In genomic region chr2:207625014-207625755, GRCh38 we compare ENCODE assay signal across 1 cellular context.
TF ChIP-seq lines count a peak whose summit lies in the region.

Gene METTL21A, minus strand, starts transcription at chr2:207625394. Its CDS starts 1,019 bp downstream, at chr2:207624375.

TF ChIP-seq in HepG2, 621 proteins besides CTCF, POLR2A, EP300 and RAD21 (continued from another document and continues in another):
- TF ChIP-seq GMEB2 (CRISPR knock-in tag; IDR thresholded peaks at IDR 0.05; ENCODE audit: low read depth) (peak; percentile 76), ZBTB33 (CRISPR knock-in tag; IDR thresholded peaks at IDR 0.05) (no peak; the same call in none of the 2 replicates), ZBTB7B (CRISPR knock-in tag; IDR thresholded peaks at IDR 0.05) (no peak; the same call in 1 of the 2 replicates), ZNF556 (CRISPR knock-in tag; IDR thresholded peaks at IDR 0.05; ENCODE audit: borderline replicate concordance) (peak; percentile 89), FOXC1 (CRISPR knock-in tag; IDR thresholded peaks at IDR 0.05; ENCODE audit: borderline replicate concordance) (peak; percentile 95; the same call in 1 of the 2 replicates), THAP9 (CRISPR knock-in tag; IDR thresholded peaks at IDR 0.05; ENCODE audit: borderline replicate concordance) (peak; percentile 87; the same call in 1 of the 2 replicates), NFE2 (CRISPR knock-in tag; IDR thresholded peaks at IDR 0.05) (no peak), ZNF235 (CRISPR knock-in tag; IDR thresholded peaks at IDR 0.05; ENCODE audit: borderline replicate concordance) (peak; percentile 3; the same call in 1 of the 2 replicates), ZNF639 (CRISPR knock-in tag; conservative IDR thresholded peaks at IDR 0.05) (peak; percentile 100), BATF2 (CRISPR knock-in tag; IDR thresholded peaks at IDR 0.05) (no peak), ZNF30 (CRISPR knock-in tag; IDR thresholded peaks at IDR 0.05) (no peak), BCL6 (CRISPR knock-in tag; IDR thresholded peaks at IDR 0.05) (peak; percentile 63; the same call in 1 of the 2 replicates), SOX6 (IDR thresholded peaks at IDR 0.05) (no peak), SOX6 (CRISPR knock-in tag; IDR thresholded peaks at IDR 0.05) (no peak; the same call in 1 of the 2 replicates), TBP (CRISPR knock-in tag; IDR thresholded peaks at IDR 0.05) (0 out of 2 replicates have a peak, but pooled peaks have one; percentile 83), KDM5B (CRISPR knock-in tag; IDR thresholded peaks at IDR 0.05; ENCODE audit: borderline replicate concordance) (peak; percentile 71), MATR3 (CRISPR knock-in tag; IDR thresholded peaks at IDR 0.05) (no peak), RBM39 (IDR thresholded peaks at IDR 0.05; ENCODE audit: low read depth, low read length, poor library complexity, severe bottlenecking) (peak; percentile 88), TAF15 (IDR thresholded peaks at IDR 0.05; ENCODE audit: low read depth, low read length, poor library complexity, severe bottlenecking) (peak; percentile 64), PLSCR1 (CRISPR knock-in tag; IDR thresholded peaks at IDR 0.05; ENCODE audit: borderline replicate concordance) (0 out of 2 replicates have a peak, but pooled peaks have one; percentile 71), CAMTA2 (CRISPR knock-in tag; IDR thresholded peaks at IDR 0.05; ENCODE audit: borderline replicate concordance) (no peak), RARG (CRISPR knock-in tag; IDR thresholded peaks at IDR 0.05; ENCODE audit: low read depth) (no peak), ZSCAN29 (CRISPR knock-in tag; conservative IDR thresholded peaks at IDR 0.05) (peak; percentile 100), ZSCAN22 (CRISPR knock-in tag; IDR thresholded peaks at IDR 0.05) (no peak), SRF (IDR thresholded peaks at IDR 0.05; ENCODE audit: low read depth, low read length) (0 out of 2 replicates have a peak, but pooled peaks have one; percentile 8), ZGPAT (CRISPR knock-in tag; IDR thresholded peaks at IDR 0.05) (peak; percentile 93), ZNF263 (CRISPR knock-in tag; IDR thresholded peaks at IDR 0.05) (no peak; the same call in 1 of the 2 replicates), MED8 (CRISPR knock-in tag; IDR thresholded peaks at IDR 0.05; ENCODE audit: insufficient replicate concordance) (no peak), ZNF326 (CRISPR knock-in tag; IDR thresholded peaks at IDR 0.05; ENCODE audit: borderline replicate concordance) (no peak), TEF (CRISPR knock-in tag; IDR thresholded peaks at IDR 0.05) (peak; percentile 47; the same call in 1 of the 2 replicates), TARDBP (CRISPR knock-in tag; IDR thresholded peaks at IDR 0.05) (peak; percentile 93), PAX8 (CRISPR knock-in tag; IDR thresholded peaks at IDR 0.05; ENCODE audit: borderline replicate concordance) (no peak; the same call in 1 of the 2 replicates), KAT2B (IDR thresholded peaks at IDR 0.05; ENCODE audit: borderline replicate concordance, low read depth, low read length) (no peak), TFAP4 (IDR thresholded peaks at IDR 0.05; ENCODE audit: borderline replicate concordance, low read depth) (peak; percentile 46; the same call in 1 of the 2 replicates), DBP (CRISPR knock-in tag; IDR thresholded peaks at IDR 0.05; ENCODE audit: not compliant biosample characterization) (peak; percentile 69), ESRRA (CRISPR knock-in tag; IDR thresholded peaks at IDR 0.05; ENCODE audit: low read depth) (no peak; the same call in 1 of the 2 replicates), MIER2 (CRISPR knock-in tag; IDR thresholded peaks at IDR 0.05) (peak; percentile 47), ZNF224 (CRISPR knock-in tag; IDR thresholded peaks at IDR 0.05) (peak; percentile 57; the same call in 1 of the 2 replicates), ZNF496 (CRISPR knock-in tag; IDR thresholded peaks at IDR 0.05; ENCODE audit: insufficient replicate concordance) (no peak), NR1H2 (CRISPR knock-in tag; IDR thresholded peaks at IDR 0.05; ENCODE audit: borderline replicate concordance, low read depth) (0 out of 2 replicates have a peak, but pooled peaks have one; percentile 15), HNRNPK (IDR thresholded peaks at IDR 0.05; ENCODE audit: low read depth, low read length, poor library complexity, severe bottlenecking) (peak; percentile 74), ZBTB10 (CRISPR knock-in tag; IDR thresholded peaks at IDR 0.05; ENCODE audit: borderline replicate concordance) (peak; percentile 96), ZNF83 (CRISPR knock-in tag; IDR thresholded peaks at IDR 0.05; ENCODE audit: borderline replicate concordance) (no peak), NPAS2 (CRISPR knock-in tag; IDR thresholded peaks at IDR 0.05; ENCODE audit: borderline replicate concordance) (no peak), NCOA5 (CRISPR knock-in tag; IDR thresholded peaks at IDR 0.05) (peak; percentile 61; the same call in 1 of the 2 replicates), CCDC6 (CRISPR knock-in tag; IDR thresholded peaks at IDR 0.05) (peak; percentile 94), KLF9 (CRISPR knock-in tag; IDR thresholded peaks at IDR 0.05; ENCODE audit: low read depth) (0 out of 2 replicates have a peak, but pooled peaks have one; percentile 17), GABPB1 (CRISPR knock-in tag; IDR thresholded peaks at IDR 0.05) (peak; percentile 92), GTF2F1 (IDR thresholded peaks at IDR 0.05; ENCODE audit: low read length) (peak; percentile 37; the same call in 1 of the 2 replicates), FOXA3 (CRISPR knock-in tag; IDR thresholded peaks at IDR 0.05) (peak; percentile 79), KAT7 (CRISPR knock-in tag; IDR thresholded peaks at IDR 0.05; ENCODE audit: borderline replicate concordance) (peak; percentile 17; the same call in 1 of the 2 replicates)
